30 cellular contexts compared by ENCODE assay signal in genomic region chr14:94998110-94998509, GRCh38.
"Had no signal": no experiment of that assay in that cellular context is flagged by ENCODE, and none has a peak within 500 bp of the region (broad histone marks: within the 10 kb centered on the region; RNA-seq: fewer than 3 reads in every experiment).

No MANE protein-coding gene starts in this region.

- H3K9me3 Mint-ChIP-seq: activated CD4-positive, alpha-beta T cell treated with anti-CD3 and anti-CD28 coated beads, Interleukin-2, amount 10 ng/mL, durations not matched to agents 7 days and 5 days; activated naive CD4-positive, alpha-beta T cell treated with anti-CD3 and anti-CD28 coated beads for 36 hours; activated naive CD4-positive, alpha-beta T cell treated with anti-CD3 and anti-CD28 coated beads, Interleukin-2, amount 50 U/mL, for 72 hours; activated T-cell treated with anti-CD3 and anti-CD28 coated beads, Interleukin-2, amount 50 U/mL, for 24 hours; activated T-helper 2 cell treated with anti-CD3 and anti-CD28 coated beads, Interferon-gamma antibody, Interleukin-2, Interleukin-4, amounts not matched to agents 10 μg/mL and 5 μg/mL and 100 μg/mL, durations not matched to agents 14 hours and 24 hours and 36 hours had no signal

- H3K9me3 ChIP-seq: MG63 had no signal

- H3K27me3 ChIP-seq: MG63 had no signal

- H3K36me3 Mint-ChIP-seq: activated naive CD4-positive, alpha-beta T cell treated with anti-CD3 and anti-CD28 coated beads, Interleukin-2, amount 50 U/mL, for 72 hours; brain had no signal

- H3K36me3 ChIP-seq: MG63, WERI-Rb-1 had no signal

- H3K4me1 Mint-ChIP-seq: activated CD4-positive, alpha-beta T cell treated with anti-CD3 and anti-CD28 coated beads for 36 hours; activated CD4-positive, alpha-beta T cell treated with anti-CD3 and anti-CD28 coated beads, Interleukin-2, amount 10 ng/mL, durations not matched to agents 7 days and 5 days had no signal

- H3K4me3 ChIP-seq: MG63 had no signal

- H3K27ac Mint-ChIP-seq: activated CD4-positive, alpha-beta T cell treated with anti-CD3 and anti-CD28 coated beads for 36 hours; activated CD4-positive, alpha-beta T cell treated with anti-CD3 and anti-CD28 coated beads, Interleukin-2, amount 10 ng/mL, durations not matched to agents 7 days and 5 days; activated CD8-positive, alpha-beta T cell treated with anti-CD3 and anti-CD28 coated beads, Interleukin-2, amount 10 ng/mL, durations not matched to agents 7 days and 5 days; activated naive CD4-positive, alpha-beta T cell treated with anti-CD3 and anti-CD28 coated beads for 36 hours; activated T-cell treated with anti-CD3 and anti-CD28 coated beads, Interleukin-2, amount 50 U/mL, for 24 hours; activated T-helper 2 cell treated with anti-CD3 and anti-CD28 coated beads, Interferon-gamma antibody, Interleukin-2, Interleukin-4, amounts not matched to agents 10 μg/mL and 5 μg/mL and 100 μg/mL, durations not matched to agents 14 hours and 24 hours and 36 hours; brain had no signal

- H3K27ac ChIP-seq: WERI-Rb-1 had no signal

- DNase-seq: activated CD4-positive, alpha-beta T cell treated with anti-CD3 and anti-CD28 coated beads for 36 hours; activated CD4-positive, alpha-beta T cell treated with anti-CD3 and anti-CD28 coated beads, Interleukin-2, amount 10 ng/mL, durations not matched to agents 7 days and 5 days; activated CD4-positive, alpha-beta T cell treated with anti-CD3 and anti-CD28 coated beads, Interleukin-2, amount 50 U/mL, for 48 hours; activated CD8-positive, alpha-beta T cell treated with anti-CD3 and anti-CD28 coated beads, Interleukin-2, amount 10 ng/mL, durations not matched to agents 7 days and 5 days; activated gamma-delta T cell; activated naive CD4-positive, alpha-beta T cell treated with anti-CD3 and anti-CD28 coated beads for 36 hours; activated T-cell treated with anti-CD3 and anti-CD28 coated beads, Interleukin-2, amount 50 U/mL, for 24 hours; anterior cingulate cortex; caudate nucleus; cerebellar nuclear complex; Kasumi-1; MG63; NCI-H1048; NCI-H1105 treated with DMSO at 0.1 percent for 48 hours; NCI-H1436; NCI-H1694; NCI-H1930; NCI-H2081 treated with DMSO at 0.1 percent for 48 hours; NCI-H345; NCI-H524 treated with DMSO at 0.1 percent for 48 hours; OCI-M1; Right ventricle myocardium superior; SW 1271; T-helper 1 cell; T1000; WERI-Rb-1 had no signal

- FAIRE-seq: bronchial epithelial cell had no signal

- ATAC-seq: activated CD4-positive, alpha-beta T cell treated with anti-CD3 and anti-CD28 coated beads for 36 hours; activated CD8-positive, alpha-beta T cell treated with anti-CD3 and anti-CD28 coated beads, Interleukin-2, amount 10 ng/mL, durations not matched to agents 7 days and 5 days; activated naive CD4-positive, alpha-beta T cell treated with anti-CD3 and anti-CD28 coated beads, Interleukin-2, amount 50 U/mL, for 72 hours had no signal

- H3K4me3 Mint-ChIP-seq: activated CD4-positive, alpha-beta T cell treated with anti-CD3 and anti-CD28 coated beads for 36 hours; activated CD4-positive, alpha-beta T cell treated with anti-CD3 and anti-CD28 coated beads, Interleukin-2, amount 10 ng/mL, durations not matched to agents 7 days and 5 days; activated CD8-positive, alpha-beta T cell treated with anti-CD3 and anti-CD28 coated beads, Interleukin-2, amount 10 ng/mL, durations not matched to agents 7 days and 5 days; activated naive CD4-positive, alpha-beta T cell treated with anti-CD3 and anti-CD28 coated beads for 36 hours; activated T-cell treated with anti-CD3 and anti-CD28 coated beads, Interleukin-2, amount 50 U/mL, for 24 hours had no signal
